ENCODE assay signal across 16 cellular contexts in genomic region chr3:88936837-88937236, GRCh38.
DNase-seq lines count a peak whose midpoint lies in the region; ATAC-seq lines count a peak whose summit lies in the region.
"Had no signal": no experiment of that assay in that cellular context is flagged by ENCODE, and none has a peak within 500 bp of the region (broad histone marks: within the 10 kb centered on the region; RNA-seq: fewer than 3 reads in every experiment).

No MANE protein-coding gene starts in this region.

- peak; percentile 37 for DNase-seq in NCI-H748 (lab: John Stamatoyannopoulos, UW; ENCODE audit: unreplicated experiment)
- no peak for DNase-seq in NCI-H748 treated with DMSO at 0.1 percent for 48 hours (lab: John Stamatoyannopoulos, UW)
- peak; percentile 57 for DNase-seq in NCI-H1694 (lab: John Stamatoyannopoulos, UW)
- DNase-seq in NCI-H69 (lab: John Stamatoyannopoulos, UW): peak; percentile 0
- peak; percentile 9 for DNase-seq in retina
- DNase-seq in kidney tubule cell (ENCODE audit: low spot score): no peak
- no peak for DNase-seq in middle frontal gyrus (ENCODE audit: extremely low spot score, low spot score)
- DNase-seq: CD4-positive, alpha-beta T cell; DMS79; HCEC 1CT; Karpas-422; NCI-H1048; NCI-H526; PC-3 had no signal

- ATAC-seq in HG02588 (IDR thresholded peaks at IDR 0.05; ENCODE audit: unreplicated experiment): no peak
- ATAC-seq: GM23338, PC-3 had no signal

Comparison
In these comparisons a context has a peak if more than half of its experiments do, and no peak if none do; other contexts are left out.
1. DNase-seq: peak in NCI-H748 (single experiment), NCI-H1694 (single experiment), NCI-H69 (single experiment) and retina (single experiment); none in NCI-H748 treated with DMSO at 0.1 percent for 48 hours (single experiment), kidney tubule cell (single experiment) and middle frontal gyrus (single experiment).